In genomic region chr22:50520184-50520583, GRCh38 we compare ENCODE assay signal across 3 cellular contexts.
TF ChIP-seq lines count a peak whose summit lies in the region.

No MANE protein-coding gene starts in this region.

TF ChIP-seq in HEK293, 187 proteins besides CTCF, POLR2A, EP300 and RAD21:
- TF ChIP-seq ZNF121 (tag by site-specific recombination; IDR thresholded peaks at IDR 0.05), result peak; percentile 99

TF ChIP-seq in WTC11, 78 proteins besides CTCF, POLR2A, EP300 and RAD21:
- 0 out of 2 replicates have a peak, but pooled peaks have one; percentile 9 for TF ChIP-seq ZNF121 (CRISPR knock-in tag; IDR thresholded peaks at IDR 0.05)
TF ChIP-seq in WTC11: peak in this region for 1; not testable (repeated sequence) for 77.

TF ChIP-seq in K562, 482 proteins besides CTCF, POLR2A, EP300 and RAD21:
- TF ChIP-seq ZNF121 (CRISPR knock-in tag; conservative IDR thresholded peaks at IDR 0.05), result peak; percentile 77
